ENCODE assay signal across 1 cellular context in genomic region chr18:50268022-50268747, GRCh38.
TF ChIP-seq lines count a peak whose summit lies in the region.

No MANE protein-coding gene starts in this region.

TF ChIP-seq in GM23338, 12 proteins besides CTCF, POLR2A, EP300 and RAD21 (continued from another document):
- TF ChIP-seq ZNF462 (CRISPR knock-in tag; IDR thresholded peaks at IDR 0.05) (no peak), ETS1 (IDR thresholded peaks at IDR 0.05) (no peak), NANOG (IDR thresholded peaks at IDR 0.05; ENCODE audit: borderline replicate concordance) (no peak), EZH2phosphoT487 (IDR thresholded peaks at IDR 0.05; ENCODE audit: unreplicated experiment) (no peak), POLR2AphosphoS5 (IDR thresholded peaks at IDR 0.05; ENCODE audit: low read depth) (peak; percentile 74), REST (IDR thresholded peaks at IDR 0.05; ENCODE audit: unreplicated experiment) (no peak), JUNB (IDR thresholded peaks at IDR 0.05; ENCODE audit: unreplicated experiment) (no peak), EZH2 (IDR thresholded peaks at IDR 0.05; ENCODE audit: low read depth, unreplicated experiment) (no peak), ZNF331 (CRISPR knock-in tag; IDR thresholded peaks at IDR 0.05; ENCODE audit: low read depth) (no peak), CREB1 (CRISPR knock-in tag; IDR thresholded peaks at IDR 0.05; ENCODE audit: low read depth) (peak; percentile 48)
